Comparison of ENCODE assay signal across 7 cellular contexts in the genomic region with DNA sequence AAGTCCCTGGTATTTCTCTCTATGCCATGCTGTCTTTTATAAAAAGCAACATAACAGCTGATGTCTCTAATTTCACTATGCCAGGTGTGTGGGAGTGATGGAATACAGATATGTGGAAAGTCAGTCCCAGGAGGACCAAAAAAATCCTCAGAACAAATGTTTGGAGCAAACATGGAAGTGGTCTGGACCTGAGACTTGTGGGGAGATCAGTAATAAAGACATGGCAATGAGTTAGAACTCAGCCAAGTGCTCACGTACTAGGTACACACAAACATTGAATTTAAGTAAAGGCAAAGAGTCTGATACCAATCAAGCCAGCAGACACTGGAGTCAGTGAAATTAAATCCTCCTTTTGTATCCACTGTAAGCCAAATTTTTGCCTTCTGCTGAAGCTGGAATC.
"Had no signal": no experiment of that assay in that cellular context is flagged by ENCODE, and none has a peak within 500 bp of the region (broad histone marks: within the 10 kb centered on the region; RNA-seq: fewer than 3 reads in every experiment).

No MANE protein-coding gene starts in this region.

- H3K27me3 Mint-ChIP-seq: IgD-negative memory B cell had no signal

- H3K4me1 Mint-ChIP-seq: IgD-negative memory B cell had no signal

- H3K4me3 ChIP-seq: GM23338 had no signal

- H3K27ac Mint-ChIP-seq: GM23338, H9, IgD-negative memory B cell had no signal

- ATAC-seq: GM23338, HepG2 had no signal

- H2AFZ ChIP-seq: GM23338 had no signal

- H3K27ac ChIP-seq: HL-60 had no signal

- DNase-seq: H9, HCEC 1CT, KBM-7 had no signal

- H3K9me3 Mint-ChIP-seq: GM23338, H9 had no signal

- H3K36me3 Mint-ChIP-seq: IgD-negative memory B cell had no signal

- H3K4me2 ChIP-seq: GM23338 had no signal

- H3K4me3 Mint-ChIP-seq: GM23338, H9, IgD-negative memory B cell had no signal
